In the genomic region with DNA sequence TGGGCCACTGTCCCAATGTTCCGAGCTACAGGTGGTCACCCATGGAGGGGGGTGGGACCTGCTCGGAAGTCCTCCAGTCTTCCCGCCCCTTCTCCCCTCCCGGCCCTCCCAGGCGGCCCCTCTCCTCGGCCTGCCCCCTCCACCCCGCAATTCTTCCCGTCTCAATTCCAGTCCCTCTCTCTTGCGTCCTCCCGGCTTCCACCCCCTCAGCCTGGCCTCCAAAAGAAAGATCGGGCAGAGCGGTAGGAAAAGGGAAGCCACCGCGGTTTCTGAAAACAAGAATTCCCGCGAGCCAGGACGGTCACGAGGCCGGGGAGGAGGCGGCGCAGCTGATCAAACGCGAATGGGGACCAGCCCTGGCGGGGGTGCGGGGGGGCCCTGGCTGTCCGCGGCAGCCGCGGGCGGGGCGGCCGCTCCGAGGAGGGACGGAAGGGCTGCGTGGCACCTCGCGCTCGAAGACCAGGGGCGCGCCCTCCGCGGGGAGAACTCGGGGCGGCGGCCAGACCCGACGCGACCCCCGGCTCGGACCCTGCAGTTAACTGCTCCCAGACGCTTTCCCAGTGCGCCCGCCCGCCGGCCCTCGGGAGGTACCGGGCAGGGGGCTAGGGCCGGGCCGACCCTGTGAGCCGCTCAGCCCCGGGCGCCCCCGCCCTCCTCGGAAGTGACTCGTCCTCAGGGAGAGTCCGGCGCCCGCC, we compare ENCODE assay signal across 8 cellular contexts. TPM values are rescaled to one million over a fixed set of nuclear protein-coding genes. Genes with fewer than 3 reads are reported as not detected.
A peak's percentile ranks its signal among the peaks of the same experiment; 100 is the strongest.
DNase-seq lines count a peak whose midpoint lies in the region; ATAC-seq lines count a peak whose summit lies in the region.

No MANE protein-coding gene starts in this region.

- POLR2A ChIA-PET in naive thymus-derived CD8-positive, alpha-beta T cell (lab: Charles Lee) = no interaction called here

- no peak overlapping the region for H3K27ac Mint-ChIP-seq in naive thymus-derived CD8-positive, alpha-beta T cell

- peaks cover 47% of the 10 kb centered on the region for H3K27me3 Mint-ChIP-seq in activated T-cell treated with anti-CD3 and anti-CD28 coated beads, Interleukin-2, amount 50 U/mL, for 4 hours (ENCODE audit: low read depth)
- H3K27me3 Mint-ChIP-seq in naive thymus-derived CD8-positive, alpha-beta T cell = peaks cover 18 to 50% (median 31%) of the 10 kb centered on the region in 5 donors

- DNase-seq in DMS53 treated with DMSO at 0.1 percent for 48 hours (lab: John Stamatoyannopoulos, UW; ENCODE audit: unreplicated experiment) (peak; percentile 17), foreskin melanocyte (peak; percentile 57)
- no peak for DNase-seq in activated T-cell treated with anti-CD3 and anti-CD28 coated beads, Interleukin-2, amount 50 U/mL, for 4 hours
- peak in 1 of 10 donors; percentile 17 for DNase-seq in naive thymus-derived CD8-positive, alpha-beta T cell

- no peaks in the 10 kb centered on the region for H3K36me3 Mint-ChIP-seq in activated T-cell treated with anti-CD3 and anti-CD28 coated beads, Interleukin-2, amount 50 U/mL, for 4 hours (ENCODE audit: insufficient read depth)
- H3K36me3 Mint-ChIP-seq in naive thymus-derived CD8-positive, alpha-beta T cell = peaks cover 0 to 2% (median 0%) of the 10 kb centered on the region in 3 donors

- H3K9me3 Mint-ChIP-seq in activated T-cell treated with anti-CD3 and anti-CD28 coated beads, Interleukin-2, amount 50 U/mL, for 4 hours = no peaks in the 10 kb centered on the region
- H3K9me3 Mint-ChIP-seq in naive thymus-derived CD8-positive, alpha-beta T cell = no peaks in the 10 kb centered on the region

- peak; percentile 13 for ATAC-seq in HG03066 (IDR thresholded peaks at IDR 0.05; ENCODE audit: low read depth, unreplicated experiment)
- no peak for ATAC-seq in activated T-cell treated with anti-CD3 and anti-CD28 coated beads, Interleukin-2, amount 50 U/mL, for 4 hours
- ATAC-seq in naive thymus-derived CD8-positive, alpha-beta T cell = no peak
- no peak for ATAC-seq in HG03108 (IDR thresholded peaks at IDR 0.05; ENCODE audit: unreplicated experiment)
- ATAC-seq in GM18867 (IDR thresholded peaks at IDR 0.05; ENCODE audit: unreplicated experiment) = no peak
- ATAC-seq in HG03135 (IDR thresholded peaks at IDR 0.05; ENCODE audit: unreplicated experiment) = no peak

- peak overlapping the region; percentile 54 for H3K4me3 Mint-ChIP-seq in activated T-cell treated with anti-CD3 and anti-CD28 coated beads, Interleukin-2, amount 50 U/mL, for 4 hours
- H3K4me3 Mint-ChIP-seq in naive thymus-derived CD8-positive, alpha-beta T cell = peak overlapping the region; percentile 50 to 77 (median 70)

- H3K4me1 Mint-ChIP-seq in activated T-cell treated with anti-CD3 and anti-CD28 coated beads, Interleukin-2, amount 50 U/mL, for 4 hours (ENCODE audit: low read depth) = peaks cover 5% of the 10 kb centered on the region
- peaks cover 9 to 22% (median 11%) of the 10 kb centered on the region in 4 donors for H3K4me1 Mint-ChIP-seq in naive thymus-derived CD8-positive, alpha-beta T cell

RNA-seq across cellular contexts. Expression of a gene that starts 1.0 kb away (rescaled TPM):
- total RNA-seq in activated T-cell treated with anti-CD3 and anti-CD28 coated beads, Interleukin-2, amount 50 U/mL, for 4 hours = 1 to 10 TPM; 1.6 to 4.7 (median 2.2) TPM
- total RNA-seq in naive thymus-derived CD8-positive, alpha-beta T cell = under 1 TPM; 0.16 to 0.18 TPM
- polyA plus RNA-seq in naive thymus-derived CD8-positive, alpha-beta T cell = not detected
